Comparison of ENCODE assay signal across 17 cellular contexts in genomic region chr17:38461683-38462082, GRCh38.
"Had no signal": no experiment of that assay in that cellular context is flagged by ENCODE, and none has a peak within 500 bp of the region (broad histone marks: within the 10 kb centered on the region; RNA-seq: fewer than 3 reads in every experiment).

No MANE protein-coding gene starts in this region.

- H3K27me3 ChIP-seq: ascending aorta, breast epithelium, left lung, tibial artery had no signal

- H3K36me3 ChIP-seq: breast epithelium had no signal

- H3K4me1 Mint-ChIP-seq: stimulated activated memory B cell treated with anti-CD40 and anti-IgM and Interleukin-4, amounts not matched to agents 10 μg/mL and 1 μg/mL and 100 μg/mL, for 72 hours had no signal

- H3K9me3 Mint-ChIP-seq: natural killer cell treated with Interleukin-12 subunit alpha and Interleukin-12 subunit beta and Interleukin-15 and Interleukin-18, amount 100 ng/mL, for 72 hours; stimulated activated memory B cell treated with anti-CD40 and anti-IgM and Interleukin-4, amounts not matched to agents 10 μg/mL and 1 μg/mL and 100 μg/mL, for 72 hours had no signal

- H3K9me3 ChIP-seq: ascending aorta, breast epithelium, left lung, tibial artery had no signal

- H3K27ac ChIP-seq: breast epithelium, epithelial cell of prostate, left lung had no signal

- H3K4me3 Mint-ChIP-seq: natural killer cell treated with Interleukin-12 subunit alpha and Interleukin-12 subunit beta and Interleukin-15 and Interleukin-18, amount 100 ng/mL, for 72 hours; stimulated activated memory B cell treated with anti-CD40 and anti-IgM and Interleukin-4, amounts not matched to agents 10 μg/mL and 1 μg/mL and 100 μg/mL, for 72 hours had no signal

- ATAC-seq: left lung; natural killer cell treated with Interleukin-12 subunit alpha and Interleukin-12 subunit beta and Interleukin-15 and Interleukin-18, amount 100 ng/mL, for 72 hours; sciatic nerve; stimulated activated memory B cell treated with anti-CD40 and anti-IgM and Interleukin-4, amounts not matched to agents 10 μg/mL and 1 μg/mL and 100 μg/mL, for 72 hours had no signal

- DNase-seq: activated CD4-positive, alpha-beta T cell treated with anti-CD3 and anti-CD28 coated beads, Interleukin-2, amount 50 U/mL, for 4 hours; activated CD4-positive, CD25-positive, alpha-beta regulatory T cell treated with anti-CD3 and anti-CD28 coated beads, Interleukin-2, amount 50 U/mL, for 72 hours; activated naive CD4-positive, alpha-beta T cell treated with Interleukin-2 at 50 U/mL for 16 hours; activated T-cell treated with anti-CD3 and anti-CD28 coated beads for 4 hours; dermis blood vessel endothelial cell; hippocampal formation; kidney; left lung; mesendoderm; stimulated activated CD4-positive, alpha-beta T cell treated with anti-CD3 and anti-CD28 coated beads, Interleukin-2, amount 100 ng/mL, for 48 hours; tibial artery had no signal

- H3K36me3 Mint-ChIP-seq: natural killer cell treated with Interleukin-12 subunit alpha and Interleukin-12 subunit beta and Interleukin-15 and Interleukin-18, amount 100 ng/mL, for 72 hours; stimulated activated memory B cell treated with anti-CD40 and anti-IgM and Interleukin-4, amounts not matched to agents 10 μg/mL and 1 μg/mL and 100 μg/mL, for 72 hours had no signal

- FAIRE-seq: kidney had no signal

- H3K4me3 ChIP-seq: ascending aorta, breast epithelium, left lung, tibial artery had no signal

- H3K27ac Mint-ChIP-seq: natural killer cell treated with Interleukin-12 subunit alpha and Interleukin-12 subunit beta and Interleukin-15 and Interleukin-18, amount 100 ng/mL, for 72 hours; stimulated activated memory B cell treated with anti-CD40 and anti-IgM and Interleukin-4, amounts not matched to agents 10 μg/mL and 1 μg/mL and 100 μg/mL, for 72 hours had no signal
